ENCODE assay signal across 8 cellular contexts in the genomic region with DNA sequence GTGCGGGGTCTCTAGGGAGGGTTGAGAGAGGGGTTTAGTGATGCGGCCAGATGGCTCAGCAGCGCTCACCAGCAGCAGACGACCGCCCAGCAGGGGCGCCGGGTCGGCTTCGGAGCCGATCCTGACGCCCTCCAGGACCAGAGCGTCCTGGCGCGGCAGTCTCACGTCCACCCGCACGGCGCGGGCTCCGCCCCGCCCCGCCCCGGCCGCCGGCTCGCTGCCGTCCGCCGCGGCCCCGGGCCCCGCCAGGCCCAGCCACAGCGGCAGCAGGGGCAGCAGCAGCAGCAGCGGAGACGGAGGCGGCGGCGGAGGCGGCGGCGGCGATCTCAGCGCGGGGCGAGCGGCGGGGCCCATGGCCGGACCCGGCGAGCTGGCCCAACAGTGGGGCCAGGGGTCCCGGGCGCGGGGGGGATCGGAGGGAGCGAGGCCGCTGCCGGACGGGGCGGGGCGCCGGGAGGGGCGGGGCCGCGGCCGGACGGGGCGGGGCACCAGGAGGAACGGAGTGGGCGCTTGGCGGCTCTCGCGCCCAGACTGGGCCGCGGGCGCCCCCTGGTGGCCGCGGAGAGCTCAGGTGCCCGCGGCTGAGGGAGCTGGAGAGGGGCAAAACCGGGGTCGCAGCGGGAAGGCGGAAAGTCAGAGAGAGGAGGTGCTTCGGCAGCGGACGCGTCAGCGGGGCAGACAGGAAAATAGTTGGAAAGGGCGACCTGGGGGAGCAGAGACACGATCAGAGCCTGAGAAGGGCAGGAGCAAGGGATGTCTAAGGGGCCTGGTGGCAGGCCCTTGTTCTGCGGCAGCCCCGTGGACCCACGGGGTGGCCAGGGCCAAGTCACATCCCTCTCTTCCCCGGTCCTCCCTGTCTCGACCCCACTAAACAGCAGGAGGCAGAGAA. TPM values are rescaled to one million over a fixed set of nuclear protein-coding genes. Genes with fewer than 3 reads are reported as not detected.
DNase-seq lines count a peak whose midpoint lies in the region; ATAC-seq, FAIRE-seq and TF ChIP-seq lines count a peak whose summit lies in the region.

A gene (minus strand): TSS at position 452 of the 889 bp plus-strand sequence. CDS start 98 bp downstream, at position 354.

- no peaks in the 10 kb centered on the region for H3K79me2 ChIP-seq in HepG2 (ENCODE audit: insufficient read depth, low read length)

- H3K27ac ChIP-seq in HepG2 (ENCODE audit: extremely low read length, insufficient read depth, low read length): no peak within 1 kb of the TSS

- in situ Hi-C loops in HepG2 (cut with HindIII; ENCODE audit: extremely low pct_ligation_motif_present, low pct_unique_long_range_greater_than_20kb): loop anchor here (5.0 to 25.0 kb wide), 3 partner anchors 100 to 275 kb away; a partner anchor contains a TSS

- peak within 1 kb of the TSS; percentile 86 for H3K4me2 ChIP-seq in HepG2 (ENCODE audit: low read depth, low read length)

- H3K9me3 ChIP-seq in HepG2 (ENCODE audit: low read length): no peaks in the 10 kb centered on the region; the same call in 1 of the 2 replicates

- ATAC-seq in HG03045 (IDR thresholded peaks at IDR 0.05; ENCODE audit: unreplicated experiment): peak; percentile 73
- peak; percentile 71 for ATAC-seq in HepG2

- no peaks in the 10 kb centered on the region for H3K9me3 Mint-ChIP-seq in dendritic cell treated with granulocyte-macrophage colony-stimulating factor and Interleukin-4, amounts not matched to agents 40 ng/mL and 50 ng/mL, for 4 days

- H3K36me3 Mint-ChIP-seq in dendritic cell treated with granulocyte-macrophage colony-stimulating factor and Interleukin-4, amounts not matched to agents 40 ng/mL and 50 ng/mL, for 4 days (ENCODE audit: low read depth): peaks cover 14% of the 10 kb centered on the region

- DNase-seq in SHP77 (lab: John Stamatoyannopoulos, UW) (peak; percentile 44 to 66), SHP77 treated with DMSO at 0.1 percent for 48 hours (lab: John Stamatoyannopoulos, UW) (no peak), NCI-H446 treated with DMSO at 0.1 percent for 48 hours (lab: John Stamatoyannopoulos, UW) (peak; percentile 27), HepG2 (ENCODE audit: low spot score) (peak; percentile 54)
- DNase-seq in activated CD4-positive, alpha-beta T cell treated with anti-CD3 and anti-CD28 coated beads, Interleukin-2, amount 50 U/mL, for 1 hour: peak; percentile 71
- peak; percentile 72 to 84 for DNase-seq in stimulated activated CD4-positive, alpha-beta T cell treated with anti-CD3 and anti-CD28 coated beads, Interleukin-2, amount 100 ng/mL, for 48 hours

- peak within 1 kb of the TSS; percentile 81 for H3K4me3 Mint-ChIP-seq in dendritic cell treated with granulocyte-macrophage colony-stimulating factor and Interleukin-4, amounts not matched to agents 40 ng/mL and 50 ng/mL, for 4 days

- no peak; a peak in 1 of 4 replicates for TF ChIP-seq POLR2A in HepG2 (IDR thresholded peaks at IDR 0.05; ENCODE audit: insufficient read depth in 1 of 2, low read depth in 2 of 2, low read length in 2 of 2)

- intact Hi-C loops in dendritic cell treated with granulocyte-macrophage colony-stimulating factor and Interleukin-4, amounts not matched to agents 40 ng/mL and 50 ng/mL, for 4 days (cut with micrococcal nuclease): loop anchor here (1.0 to 10.0 kb wide), 5 partner anchors 30 to 278 kb away; a partner anchor contains a TSS
- intact Hi-C loops in HepG2 (cut with micrococcal nuclease; ENCODE audit: unreplicated experiment): loop anchor here (1.0 kb wide), 1 partner anchor 99 kb away; no protein-coding TSS in a partner anchor

- H3K27ac Mint-ChIP-seq in dendritic cell treated with granulocyte-macrophage colony-stimulating factor and Interleukin-4, amounts not matched to agents 40 ng/mL and 50 ng/mL, for 4 days: peak within 1 kb of the TSS; percentile 37

- WGBS in HepG2 (ENCODE audit: low lambda C conversion rate): 2% methylated on average over 27 of the region's 95 CpGs

- TF ChIP-seq CTCF in HepG2 (CRISPR knock-in tag; IDR thresholded peaks at IDR 0.05): peak; percentile 89

- H3K4me1 ChIP-seq in HepG2 (ENCODE audit: insufficient read depth, low read length): peaks cover 21% of the 10 kb centered on the region

- peak; percentile 90 for TF ChIP-seq RAD21 in HepG2 (CRISPR knock-in tag; IDR thresholded peaks at IDR 0.05)

- H3K4me1 Mint-ChIP-seq in dendritic cell treated with granulocyte-macrophage colony-stimulating factor and Interleukin-4, amounts not matched to agents 40 ng/mL and 50 ng/mL, for 4 days (ENCODE audit: low read depth): peaks cover 20% of the 10 kb centered on the region

- H2AFZ ChIP-seq in HepG2 (ENCODE audit: low read length): no peak within 1 kb of the TSS

- no TSS peak for BruUV-seq in HepG2 (replicated peaks; lab: Mats Ljungman, UMichigan)

- no peaks in the 10 kb centered on the region for H3K27me3 ChIP-seq in HepG2 (ENCODE audit: control insufficient read depth in 1 of 2, insufficient read depth in 2 of 2, low read length in 2 of 2)

- FAIRE-seq in HepG2 (lab: Jason Lieb, UNC): no peak

- peaks cover 7% of the 10 kb centered on the region for H3K27me3 Mint-ChIP-seq in dendritic cell treated with granulocyte-macrophage colony-stimulating factor and Interleukin-4, amounts not matched to agents 40 ng/mL and 50 ng/mL, for 4 days

- POLR2A ChIA-PET in HepG2 (lab: Yijun Ruan, JAX): interaction anchor here (1.0 to 1.2 kb wide), 8 partner anchors 10 to 141 kb away, joined by 3 to 10 read pairs (median 4); a partner anchor contains a TSS

- no peak for TF ChIP-seq EP300 in HepG2 (IDR thresholded peaks at IDR 0.05; ENCODE audit: low read depth in 2 of 2, low read length in 2 of 2)
- no peak for TF ChIP-seq EP300 in HepG2 (CRISPR knock-in tag; IDR thresholded peaks at IDR 0.05; ENCODE audit: borderline replicate concordance)

- no peaks in the 10 kb centered on the region for H4K20me1 ChIP-seq in HepG2 (ENCODE audit: insufficient read depth, low read length)

- peak within 1 kb of the TSS; percentile 49 to 71 (median 64); a peak in 5 of 6 replicates for H3K4me3 ChIP-seq in HepG2 (replicated peaks in 1 of 3; ENCODE audit: insufficient read depth in 1 of 3, low read depth in 2 of 3, low read length in 3 of 3)

- peak within 1 kb of the TSS; percentile 63 for H3K9ac ChIP-seq in HepG2 (ENCODE audit: insufficient read depth, low read depth, low read length)

- no peaks in the 10 kb centered on the region for H3K36me3 ChIP-seq in HepG2 (replicated peaks in 1 of 2; ENCODE audit: control insufficient read depth in 1 of 2, insufficient read depth in 2 of 2, low read length in 2 of 2)

- CTCF ChIA-PET in HepG2 (lab: Yijun Ruan, JAX; ENCODE audit: low intra/inter-chr PET ratio, low total read pairs): interaction anchor here (0.6 to 2.5 kb wide), 5 partner anchors 40 to 279 kb away, joined by 3 to 26 read pairs (median 5); a partner anchor contains a TSS

TF ChIP-seq in HepG2, 621 proteins besides CTCF, POLR2A, EP300 and RAD21 (continues in another document):
- TF ChIP-seq, protein P1, sequence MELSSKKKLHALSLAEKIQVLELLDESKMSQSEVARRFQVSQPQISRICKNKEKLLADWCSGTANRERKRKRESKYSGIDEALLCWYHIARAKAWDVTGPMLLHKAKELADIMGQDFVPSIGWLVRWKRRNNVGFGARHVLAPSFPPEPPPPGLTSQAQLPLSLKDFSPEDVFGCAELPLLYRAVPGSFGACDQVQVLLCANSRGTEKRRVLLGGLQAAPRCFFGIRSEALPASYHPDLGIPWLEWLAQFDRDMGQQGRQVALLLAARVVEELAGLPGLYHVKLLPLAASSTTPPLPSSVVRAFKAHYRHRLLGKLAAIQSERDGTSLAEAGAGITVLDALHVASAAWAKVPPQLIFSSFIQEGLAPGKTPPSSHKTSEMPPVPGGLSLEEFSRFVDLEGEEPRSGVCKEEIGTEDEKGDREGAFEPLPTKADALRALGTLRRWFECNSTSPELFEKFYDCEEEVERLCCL (CRISPR knock-in tag; IDR thresholded peaks at IDR 0.05; ENCODE audit: borderline replicate concordance): no peak
- TF ChIP-seq ZFY (CRISPR knock-in tag; IDR thresholded peaks at IDR 0.05): peak; percentile 68
- TF ChIP-seq ZBTB38 (CRISPR knock-in tag; IDR thresholded peaks at IDR 0.05): no peak

RNA-seq across cellular contexts. Expression of the gene that starts here (rescaled TPM):
- total RNA-seq in HepG2 (2016; rRNA removed; fragmentation: Illumina TruSeq; extraction: Trizol): 2.4 and 5.3 TPM in 2 replicates
- 1.6 and 1.9 TPM in 2 replicates for total RNA-seq in HepG2 (2016; cell fraction: cytosol; rRNA removed; fragmentation: Illumina TruSeq; extraction: Trizol; ENCODE audit: low read depth)
- 2.5 and 5.7 TPM in 2 replicates for total RNA-seq in HepG2 (2016; cell fraction: insoluble cytoplasmic fraction; rRNA removed; fragmentation: Illumina TruSeq; extraction: Trizol)
- total RNA-seq in HepG2 (2016; cell fraction: membrane; rRNA removed; fragmentation: Illumina TruSeq; extraction: Trizol): 2.5 and 3.5 TPM in 2 replicates
- 7.1 and 8.8 TPM in 2 replicates for total RNA-seq in HepG2 (2016; cell fraction: nucleus; rRNA removed; fragmentation: Illumina TruSeq; extraction: Trizol)
- polyA plus RNA-seq in HepG2 (2011; rRNA removed): 6.1 and 9.2 TPM in 2 replicates
- polyA plus RNA-seq in HepG2 (2011; cell fraction: cytosol; rRNA removed): 3.8 and 4.9 TPM in 2 replicates
- polyA plus RNA-seq in HepG2 (2011; cell fraction: nucleus; rRNA removed): 55.4 and 60.1 TPM in 2 replicates
- 5.4 and 7.0 TPM in 2 replicates for polyA plus RNA-seq in HepG2 (2012)
- polyA plus RNA-seq in HepG2 (2016; cell fraction: cytosol; fragmentation: Illumina TruSeq; extraction: Trizol; ENCODE audit: low read depth): 1.1 and 1.2 TPM in 2 replicates
- polyA plus RNA-seq in HepG2 (2016; cell fraction: insoluble cytoplasmic fraction; fragmentation: Illumina TruSeq; extraction: Trizol; ENCODE audit: low read depth): 1.6 and 1.8 TPM in 2 replicates
- 1.9 and 2.2 TPM in 2 replicates for polyA plus RNA-seq in HepG2 (2016; cell fraction: membrane; fragmentation: Illumina TruSeq; extraction: Trizol; ENCODE audit: low read depth)
- 17.7 and 18.4 TPM in 2 replicates for polyA plus RNA-seq in HepG2 (2016; cell fraction: nucleus; fragmentation: Illumina TruSeq; extraction: Trizol; ENCODE audit: insufficient read depth, low read depth)
- polyA minus RNA-seq in HepG2 (2011; rRNA and poly(A)+ RNA removed; ENCODE audit: low replicate concordance): 10.6 and 16.6 TPM in 2 replicates
- polyA minus RNA-seq in HepG2 (2011; cell fraction: cytosol; rRNA and poly(A)+ RNA removed): 2.3 and 4.5 TPM in 2 replicates
- polyA minus RNA-seq in HepG2 (2011; cell fraction: nucleus; rRNA and poly(A)+ RNA removed): 12.6 and 12.9 TPM in 2 replicates
